In the genomic region with DNA sequence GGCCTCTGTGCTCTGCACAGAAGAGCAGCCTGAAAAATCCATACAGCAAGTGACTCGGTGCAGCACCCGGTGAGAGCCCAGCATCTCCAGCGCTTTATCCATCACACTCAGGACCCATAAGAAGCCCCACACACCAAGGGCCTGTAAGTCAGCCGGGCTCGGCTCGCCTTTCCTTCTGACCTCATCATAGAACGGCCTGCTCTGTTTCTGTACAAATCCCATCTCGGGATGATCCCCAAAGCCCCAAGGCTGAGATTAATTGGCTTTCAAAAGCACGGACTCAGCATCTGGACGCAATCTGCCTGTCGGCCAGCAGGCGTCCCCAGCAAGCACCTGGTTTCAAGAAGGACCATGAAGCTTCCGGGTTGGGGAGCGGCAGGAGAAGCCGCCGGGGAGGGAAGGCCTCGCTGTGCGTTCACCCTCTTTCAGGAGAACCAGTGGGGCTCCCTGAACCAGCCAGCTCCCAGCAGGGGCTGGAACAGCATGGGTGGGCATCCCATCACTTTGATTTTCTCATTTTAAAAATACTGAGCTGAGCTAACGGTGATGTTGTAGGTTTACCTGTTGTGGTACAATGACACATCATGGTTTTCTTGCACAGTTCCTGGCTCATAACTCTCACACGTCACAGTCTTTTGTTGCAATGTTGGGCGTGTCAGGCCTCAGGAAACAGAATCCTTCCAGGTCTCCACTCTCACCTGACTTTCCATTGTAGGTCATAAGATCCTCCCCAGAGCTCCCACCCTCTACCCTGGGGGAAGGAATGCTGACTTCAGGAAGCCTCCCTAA, we compare ENCODE assay signal across 8 cellular contexts. TPM values are rescaled to one million over a fixed set of nuclear protein-coding genes. Genes with fewer than 3 reads are reported as not detected.
DNase-seq lines count a peak whose midpoint lies in the region; ATAC-seq and TF ChIP-seq lines count a peak whose summit lies in the region.

No MANE protein-coding gene starts in this region.

- ATAC-seq in HG03432 (IDR thresholded peaks at IDR 0.05; ENCODE audit: unreplicated experiment): peak; percentile 74
- peak; percentile 97 for ATAC-seq in left lung
- ATAC-seq in GM21825 (IDR thresholded peaks at IDR 0.05; ENCODE audit: unreplicated experiment): no peak

- intact Hi-C loops in left lung (cut with DNase I): no loop called here

- no peaks in the 10 kb centered on the region for H3K9me3 ChIP-seq in left lung

- H3K27me3 ChIP-seq in left lung: no peaks in the 10 kb centered on the region

- DNase-seq in GM04504 (ENCODE audit: low read depth) (peak; percentile 77), NCI-H526 (lab: John Stamatoyannopoulos, UW) (peak; percentile 70 to 90), coronary artery (ENCODE audit: low spot score) (peak; percentile 81), left lung (peak; percentile 86 to 94)
- peak; percentile 74 to 79 for DNase-seq in activated CD4-positive, alpha-beta T cell treated with anti-CD3 and anti-CD28 coated beads for 4 hours
- peak; percentile 69 to 73 for DNase-seq in stimulated activated CD4-positive, alpha-beta T cell treated with anti-CD3 and anti-CD28 coated beads, Interleukin-2, amount 100 ng/mL, for 48 hours

- peak overlapping the region; percentile 9 for H3K4me3 ChIP-seq in coronary artery
- peak overlapping the region in 1 of 2 donors; percentile 5 for H3K4me3 ChIP-seq in left lung

- H3K27ac ChIP-seq in coronary artery: peak overlapping the region in 1 of 2 donors; percentile 32
- H3K27ac ChIP-seq in left lung: peak overlapping the region; percentile 73 to 84

- TF ChIP-seq CTCF in coronary artery (IDR thresholded peaks at IDR 0.05) (peak; percentile 89), left lung (IDR thresholded peaks at IDR 0.05) (peak; percentile 88 to 94)

- H3K36me3 ChIP-seq in left lung: peaks cover 0 to 6% of the 10 kb centered on the region in 2 donors

- H3K4me1 ChIP-seq in left lung: peaks cover 10 to 21% of the 10 kb centered on the region in 2 donors

RNA-seq across cellular contexts. Expression of a gene that starts 6.7 kb away (rescaled TPM):
- total RNA-seq in left lung: 10 to 100 TPM; 41.7 to 54.5 TPM

RNA-seq across cellular contexts. Expression of a gene that starts 22.9 kb away (rescaled TPM):
- total RNA-seq in left lung: 100 to 1,000 TPM in 1 of 2 donors, 10 to 100 TPM in 1; 71.2 to 149 TPM
